In genomic region chr9:16610538-16610937, GRCh38 we compare ENCODE assay signal across 26 cellular contexts.
"Had no signal": no experiment of that assay in that cellular context is flagged by ENCODE, and none has a peak within 500 bp of the region (broad histone marks: within the 10 kb centered on the region; RNA-seq: fewer than 3 reads in every experiment).

No MANE protein-coding gene starts in this region.

- H3K4me3 Mint-ChIP-seq: dendritic cell treated with granulocyte-macrophage colony-stimulating factor and Interleukin-4, amounts not matched to agents 40 ng/mL and 50 ng/mL, for 4 days; effector memory CD8-positive, alpha-beta T cell; endodermal cell; naive thymus-derived CD4-positive, alpha-beta T cell had no signal

- DNase-seq: colonic mucosa; cortex of kidney; effector CD8-positive, alpha-beta T cell; effector memory CD8-positive, alpha-beta T cell; endodermal cell; erythroblast; esophagus squamous epithelium; foreskin melanocyte; gastrocnemius medialis; glutamatergic neuron; head of caudate nucleus; heart right ventricle; hippocampal formation; left cardiac atrium; left lung; left ventricle myocardium superior; lower lobe of right lung; mesendoderm; midbrain; naive thymus-derived CD4-positive, alpha-beta T cell had no signal

- H3K36me3 Mint-ChIP-seq: naive thymus-derived CD4-positive, alpha-beta T cell had no signal

- H3K27ac ChIP-seq: colonic mucosa, epithelial cell of prostate, esophagus squamous epithelium, gastrocnemius medialis, heart right ventricle, left lung, lower lobe of right lung had no signal

- H3K4me3 ChIP-seq: colonic mucosa, esophagus squamous epithelium, gastrocnemius medialis, heart right ventricle, left lung, lower lobe of right lung had no signal

- FAIRE-seq: endometrium, islet of Langerhans, keratinocyte had no signal

- H3K36me3 ChIP-seq: colonic mucosa, esophagus squamous epithelium, gastrocnemius medialis, heart right ventricle, left lung, lower lobe of right lung had no signal

- H3K4me1 ChIP-seq: colonic mucosa, heart right ventricle, left lung, lower lobe of right lung had no signal

- H3K27ac Mint-ChIP-seq: dendritic cell treated with granulocyte-macrophage colony-stimulating factor and Interleukin-4, amounts not matched to agents 40 ng/mL and 50 ng/mL, for 4 days; effector memory CD8-positive, alpha-beta T cell; endodermal cell; naive thymus-derived CD4-positive, alpha-beta T cell had no signal

- H3K9me3 ChIP-seq: colonic mucosa, esophagus squamous epithelium, gastrocnemius medialis, heart right ventricle, left lung, lower lobe of right lung had no signal

- H3K27me3 Mint-ChIP-seq: dendritic cell treated with granulocyte-macrophage colony-stimulating factor and Interleukin-4, amounts not matched to agents 40 ng/mL and 50 ng/mL, for 4 days; effector memory CD8-positive, alpha-beta T cell; naive thymus-derived CD4-positive, alpha-beta T cell had no signal

- H3K4me1 Mint-ChIP-seq: naive thymus-derived CD4-positive, alpha-beta T cell had no signal

- H3K27me3 ChIP-seq: colonic mucosa, esophagus squamous epithelium, gastrocnemius medialis, heart right ventricle, left lung had no signal

- ATAC-seq: effector memory CD8-positive, alpha-beta T cell; esophagus mucosa; gastrocnemius medialis; heart right ventricle; left cardiac atrium; left lung; left ventricle myocardium superior; lower lobe of right lung; naive thymus-derived CD4-positive, alpha-beta T cell had no signal

- H3K9me3 Mint-ChIP-seq: dendritic cell treated with granulocyte-macrophage colony-stimulating factor and Interleukin-4, amounts not matched to agents 40 ng/mL and 50 ng/mL, for 4 days; endodermal cell had no signal
